1 cellular context compared by ENCODE assay signal in genomic region chr3:41221278-41221677, GRCh38.
TF ChIP-seq lines count a peak whose summit lies in the region.

No MANE protein-coding gene starts in this region.

TF ChIP-seq in GM23338, 12 proteins besides CTCF, POLR2A, EP300 and RAD21 (continued from another document):
- TF ChIP-seq EZH2phosphoT487 (IDR thresholded peaks at IDR 0.05; ENCODE audit: unreplicated experiment) (no peak), STAT1 (IDR thresholded peaks at IDR 0.05; ENCODE audit: unreplicated experiment) (no peak), ZNF114 (CRISPR knock-in tag; IDR thresholded peaks at IDR 0.05) (no peak), CREB1 (CRISPR knock-in tag; IDR thresholded peaks at IDR 0.05; ENCODE audit: low read depth) (no peak), NANOG (IDR thresholded peaks at IDR 0.05; ENCODE audit: borderline replicate concordance) (no peak), ZNF331 (CRISPR knock-in tag; IDR thresholded peaks at IDR 0.05; ENCODE audit: low read depth) (no peak), ETS1 (IDR thresholded peaks at IDR 0.05) (no peak)
- TF ChIP-seq, protein P1, sequence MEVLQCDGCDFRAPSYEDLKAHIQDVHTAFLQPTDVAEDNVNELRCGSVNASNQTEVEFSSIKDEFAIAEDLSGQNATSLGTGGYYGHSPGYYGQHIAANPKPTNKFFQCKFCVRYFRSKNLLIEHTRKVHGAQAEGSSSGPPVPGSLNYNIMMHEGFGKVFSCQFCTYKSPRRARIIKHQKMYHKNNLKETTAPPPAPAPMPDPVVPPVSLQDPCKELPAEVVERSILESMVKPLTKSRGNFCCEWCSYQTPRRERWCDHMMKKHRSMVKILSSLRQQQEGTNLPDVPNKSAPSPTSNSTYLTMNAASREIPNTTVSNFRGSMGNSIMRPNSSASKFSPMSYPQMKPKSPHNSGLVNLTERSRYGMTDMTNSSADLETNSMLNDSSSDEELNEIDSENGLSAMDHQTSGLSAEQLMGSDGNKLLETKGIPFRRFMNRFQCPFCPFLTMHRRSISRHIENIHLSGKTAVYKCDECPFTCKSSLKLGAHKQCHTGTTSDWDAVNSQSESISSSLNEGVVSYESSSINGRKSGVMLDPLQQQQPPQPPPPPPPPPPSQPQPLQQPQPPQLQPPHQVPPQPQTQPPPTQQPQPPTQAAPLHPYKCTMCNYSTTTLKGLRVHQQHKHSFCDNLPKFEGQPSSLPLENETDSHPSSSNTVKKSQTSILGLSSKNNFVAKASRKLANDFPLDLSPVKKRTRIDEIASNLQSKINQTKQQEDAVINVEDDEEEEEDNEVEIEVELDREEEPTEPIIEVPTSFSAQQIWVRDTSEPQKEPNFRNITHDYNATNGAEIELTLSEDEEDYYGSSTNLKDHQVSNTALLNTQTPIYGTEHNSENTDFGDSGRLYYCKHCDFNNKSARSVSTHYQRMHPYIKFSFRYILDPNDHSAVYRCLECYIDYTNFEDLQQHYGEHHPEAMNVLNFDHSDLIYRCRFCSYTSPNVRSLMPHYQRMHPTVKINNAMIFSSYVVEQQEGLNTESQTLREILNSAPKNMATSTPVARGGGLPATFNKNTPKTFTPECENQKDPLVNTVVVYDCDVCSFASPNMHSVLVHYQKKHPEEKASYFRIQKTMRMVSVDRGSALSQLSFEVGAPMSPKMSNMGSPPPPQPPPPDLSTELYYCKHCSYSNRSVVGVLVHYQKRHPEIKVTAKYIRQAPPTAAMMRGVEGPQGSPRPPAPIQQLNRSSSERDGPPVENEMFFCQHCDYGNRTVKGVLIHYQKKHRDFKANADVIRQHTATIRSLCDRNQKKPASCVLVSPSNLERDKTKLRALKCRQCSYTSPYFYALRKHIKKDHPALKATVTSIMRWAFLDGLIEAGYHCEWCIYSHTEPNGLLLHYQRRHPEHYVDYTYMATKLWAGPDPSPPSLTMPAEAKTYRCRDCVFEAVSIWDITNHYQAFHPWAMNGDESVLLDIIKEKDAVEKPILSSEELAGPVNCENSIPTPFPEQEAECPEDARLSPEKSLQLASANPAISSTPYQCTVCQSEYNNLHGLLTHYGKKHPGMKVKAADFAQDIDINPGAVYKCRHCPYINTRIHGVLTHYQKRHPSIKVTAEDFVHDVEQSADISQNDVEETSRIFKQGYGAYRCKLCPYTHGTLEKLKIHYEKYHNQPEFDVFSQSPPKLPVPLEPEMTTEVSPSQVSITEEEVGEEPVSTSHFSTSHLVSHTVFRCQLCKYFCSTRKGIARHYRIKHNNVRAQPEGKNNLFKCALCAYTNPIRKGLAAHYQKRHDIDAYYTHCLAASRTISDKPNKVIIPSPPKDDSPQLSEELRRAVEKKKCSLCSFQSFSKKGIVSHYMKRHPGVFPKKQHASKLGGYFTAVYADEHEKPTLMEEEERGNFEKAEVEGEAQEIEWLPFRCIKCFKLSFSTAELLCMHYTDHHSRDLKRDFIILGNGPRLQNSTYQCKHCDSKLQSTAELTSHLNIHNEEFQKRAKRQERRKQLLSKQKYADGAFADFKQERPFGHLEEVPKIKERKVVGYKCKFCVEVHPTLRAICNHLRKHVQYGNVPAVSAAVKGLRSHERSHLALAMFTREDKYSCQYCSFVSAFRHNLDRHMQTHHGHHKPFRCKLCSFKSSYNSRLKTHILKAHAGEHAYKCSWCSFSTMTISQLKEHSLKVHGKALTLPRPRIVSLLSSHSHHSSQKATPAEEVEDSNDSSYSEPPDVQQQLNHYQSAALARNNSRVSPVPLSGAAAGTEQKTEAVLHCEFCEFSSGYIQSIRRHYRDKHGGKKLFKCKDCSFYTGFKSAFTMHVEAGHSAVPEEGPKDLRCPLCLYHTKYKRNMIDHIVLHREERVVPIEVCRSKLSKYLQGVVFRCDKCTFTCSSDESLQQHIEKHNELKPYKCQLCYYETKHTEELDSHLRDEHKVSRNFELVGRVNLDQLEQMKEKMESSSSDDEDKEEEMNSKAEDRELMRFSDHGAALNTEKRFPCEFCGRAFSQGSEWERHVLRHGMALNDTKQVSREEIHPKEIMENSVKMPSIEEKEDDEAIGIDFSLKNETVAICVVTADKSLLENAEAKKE (CRISPR knock-in tag; IDR thresholded peaks at IDR 0.05), result no peak
